ENCODE assay signal across 11 cellular contexts in genomic region chr1:223393275-223394214, GRCh38. TPM values are rescaled to one million over a fixed set of nuclear protein-coding genes. Genes with fewer than 3 reads are reported as not detected.
A peak's percentile ranks its signal among the peaks of the same experiment; 100 is the strongest.
DNase-seq lines count a peak whose midpoint lies in the region; ATAC-seq, FAIRE-seq and TF ChIP-seq lines count a peak whose summit lies in the region.
"Had no signal": no experiment of that assay in that cellular context is flagged by ENCODE, and none has a peak within 500 bp of the region (broad histone marks: within the 10 kb centered on the region; RNA-seq: fewer than 3 reads in every experiment).

TSS of gene CCDC185 (plus strand) at chr1:223393415. CDS start at chr1:223393476, 61 bp downstream.

- no peak within 1 kb of the TSS for H3K27ac ChIP-seq in CD4-positive, alpha-beta T cell (ENCODE audit: low read depth, low read length)
- H3K27ac ChIP-seq in fibroblast of lung (ENCODE audit: insufficient read depth, low read length) (no peak within 1 kb of the TSS), pancreas (no peak within 1 kb of the TSS)

- no peaks in the 10 kb centered on the region for H3K4me1 ChIP-seq in fibroblast of lung (ENCODE audit: control insufficient read depth, extremely low read depth, insufficient read depth, low read length)
- no peaks in the 10 kb centered on the region for H3K4me1 ChIP-seq in pancreas

- intact Hi-C loops in CD4-positive, alpha-beta T cell (cut with DNase I, micrococcal nuclease), result no loop called here
- intact Hi-C loops in pancreas (cut with DNase I), result no loop called here

- CTCF ChIA-PET in CD4-positive, alpha-beta T cell (lab: Charles Lee), result no interaction called here

- POLR2A ChIA-PET in CD4-positive, alpha-beta T cell (lab: Charles Lee), result no interaction called here

- H3K36me3 Mint-ChIP-seq in CD4-positive, alpha-beta T cell (ENCODE audit: low read depth), result no peaks in the 10 kb centered on the region

- ATAC-seq in CD4-positive, alpha-beta T cell (ENCODE audit: poor library complexity), result peak; percentile 24
- ATAC-seq in pancreas, result peak; percentile 66 to 84 (median 83)
- ATAC-seq in activated CD4-positive, CD25-positive, alpha-beta regulatory T cell treated with anti-CD3 and anti-CD28 coated beads, Interleukin-2, amount 50 U/mL, for 24 hours, result no peak
- no peak for ATAC-seq in GM21825 (IDR thresholded peaks at IDR 0.05; ENCODE audit: unreplicated experiment)

- H3K27me3 ChIP-seq in CD4-positive, alpha-beta T cell (ENCODE audit: control insufficient read depth, insufficient read depth, low read length), result peaks cover 18% of the 10 kb centered on the region
- H3K27me3 ChIP-seq in fibroblast of lung (ENCODE audit: control insufficient read depth, insufficient read depth, low read length) (peaks cover 22% of the 10 kb centered on the region), pancreas (no peaks in the 10 kb centered on the region)

- no peak within 1 kb of the TSS for H3K9ac ChIP-seq in fibroblast of lung (ENCODE audit: insufficient read depth, low read length)

- H3K27ac Mint-ChIP-seq in CD4-positive, alpha-beta T cell, result no peak within 1 kb of the TSS

- H2AFZ ChIP-seq in fibroblast of lung (ENCODE audit: low read length), result no peak within 1 kb of the TSS

- no peaks in the 10 kb centered on the region for H3K4me1 Mint-ChIP-seq in CD4-positive, alpha-beta T cell (ENCODE audit: low read depth)

- 21 to 22% methylated on average over 62 to 73 of the region's 73 CpGs for WGBS in pancreas, 2 donors

- peak within 1 kb of the TSS; percentile 1 for H3K4me3 Mint-ChIP-seq in CD4-positive, alpha-beta T cell

- no peak for DNase-seq in CD4-positive, alpha-beta T cell
- DNase-seq in NCI-H69 (lab: John Stamatoyannopoulos, UW) (peak; percentile 17), fibroblast of lung (ENCODE audit: low read depth in 2 of 2) (peak in 1 of 2 donors; percentile 19), pancreas (peak in 5 of 6 donors; percentile 5 to 80 (median 29)), T-helper 1 cell (no peak)
- no peak for DNase-seq in NK-92 treated with Interleukin-12 subunit alpha and Interleukin-12 subunit beta, amount 100 ng/mL, for 24 hours (lab: John Stamatoyannopoulos, UW)
- DNase-seq: activated gamma-delta T cell treated with Interleukin-2 at 50 U/mL for 16 hours, NCI-H226 had no signal

- no peaks in the 10 kb centered on the region for H4K20me1 ChIP-seq in fibroblast of lung (ENCODE audit: control insufficient read depth, extremely low read depth, insufficient read depth, low read length)

- H3K4me3 ChIP-seq in fibroblast of lung (replicated peaks in 1 of 4; ENCODE audit: control extremely low read depth in 1 of 4, insufficient read depth in 1 of 4, low read depth in 3 of 4, low read length in 4 of 4) (peak within 1 kb of the TSS in 3 of 4 experiments; percentile 17 to 43 (median 23)), pancreas (peak within 1 kb of the TSS; percentile 13 to 51 (median 36))

- no peaks in the 10 kb centered on the region for H3K79me2 ChIP-seq in fibroblast of lung (ENCODE audit: control insufficient read depth, insufficient read depth, low read length)

- TF ChIP-seq CTCF in CD4-positive, alpha-beta T cell (IDR thresholded peaks at IDR 0.05), result no peak
- TF ChIP-seq CTCF in fibroblast of lung (conservative IDR thresholded peaks at IDR 0.05 in 1 of 2, IDR thresholded peaks at IDR 0.05 in 1 of 2; ENCODE audit: low read depth in 1 of 2, low read length in 2 of 2), result no peak
- TF ChIP-seq CTCF in pancreas (IDR thresholded peaks at IDR 0.05), result no peak

- no peaks in the 10 kb centered on the region for H3K36me3 ChIP-seq in fibroblast of lung (ENCODE audit: control insufficient read depth, insufficient read depth, low read length)
- no peaks in the 10 kb centered on the region for H3K36me3 ChIP-seq in pancreas

- H3K9me3 ChIP-seq in CD4-positive, alpha-beta T cell (ENCODE audit: control insufficient read depth, low read length), result no peaks in the 10 kb centered on the region
- H3K9me3 ChIP-seq in fibroblast of lung (ENCODE audit: control insufficient read depth, insufficient read depth, low read depth, low read length) (no peaks in the 10 kb centered on the region), pancreas (no peaks in the 10 kb centered on the region)

- FAIRE-seq in pancreas (lab: Jason Lieb, UNC), result no peak
- FAIRE-seq: frontal cortex had no signal

- H3K27me3 Mint-ChIP-seq in CD4-positive, alpha-beta T cell, result peaks cover 49% of the 10 kb centered on the region

- no peaks in the 10 kb centered on the region for H3K9me3 Mint-ChIP-seq in CD4-positive, alpha-beta T cell

- peak within 1 kb of the TSS; percentile 71 for H3K4me2 ChIP-seq in fibroblast of lung (ENCODE audit: extremely low read depth, insufficient read depth, low read length)

RNA-seq across cellular contexts. Expression of gene CCDC185, which starts in this region (rescaled TPM):
- total RNA-seq in CD4-positive, alpha-beta T cell, result not detected
- total RNA-seq in fibroblast of lung, result not detected in 2 replicates
- 0.02 TPM in 1 of 2 replicates, not detected in the other for polyA plus RNA-seq in fibroblast of lung
- not detected in 2 replicates for polyA plus RNA-seq in fibroblast of lung (2012)
- polyA minus RNA-seq in fibroblast of lung (ENCODE audit: low replicate concordance), result not detected in 2 replicates
- total RNA-seq in pancreas, result not detected
- polyA plus RNA-seq in pancreas, result not detected
- total RNA-seq: frontal cortex had no signal

Comparison
In these comparisons a context has a peak if more than half of its experiments do, and no peak if none do; other contexts are left out.
1. Peak in ATAC-seq in CD4-positive, alpha-beta T cell; RNA of the gene not detected or under 1 TPM.
2. Peak in DNase-seq, ATAC-seq and H3K4me3 ChIP-seq in pancreas; RNA of the gene not detected or under 1 TPM.